8 cellular contexts compared by ENCODE assay signal in genomic region chr12:31658743-31659086, GRCh38. TPM values are rescaled to one million over a fixed set of nuclear protein-coding genes. Genes with fewer than 3 reads are reported as not detected.
DNase-seq lines count a peak whose midpoint lies in the region; ATAC-seq, FAIRE-seq and TF ChIP-seq lines count a peak whose summit lies in the region.

No MANE protein-coding gene starts in this region.

- peak overlapping the region; percentile 98 for H3K4me3 Mint-ChIP-seq in CD8-positive, alpha-beta T cell

- H3K9me3 Mint-ChIP-seq in CD8-positive, alpha-beta T cell = no peaks in the 10 kb centered on the region

- no peaks in the 10 kb centered on the region for H3K27me3 ChIP-seq in CD8-positive, alpha-beta T cell (ENCODE audit: insufficient read depth, low read length)
- H3K27me3 ChIP-seq in K562 (ENCODE audit: control insufficient read depth in 2 of 2, insufficient read depth in 2 of 2, low read length in 2 of 2) (no peaks in the 10 kb centered on the region), lung (ENCODE audit: control insufficient read depth, insufficient read depth) (no peaks in the 10 kb centered on the region)

- CTCF ChIA-PET in CD8-positive, alpha-beta T cell (lab: Charles Lee) = interaction anchor here (1.1 to 1.5 kb wide), 3 partner anchors 335 to 653 kb away, joined by 3 to 5 read pairs (median 4); no protein-coding TSS in a partner anchor
- CTCF ChIA-PET in K562 (lab: Yijun Ruan, JAX; ENCODE audit: low intra/inter-chr PET ratio) = no interaction called here

- TF ChIP-seq RAD21 in K562 (CRISPR knock-in tag; conservative IDR thresholded peaks at IDR 0.05 in 1 of 2, IDR thresholded peaks at IDR 0.05 in 1 of 2) = no peak

- POLR2A ChIA-PET in CD8-positive, alpha-beta T cell (lab: Charles Lee) = interaction anchor here (1.1 to 1.8 kb wide), 9 partner anchors 10 to 615 kb away, joined by 3 to 27 read pairs (median 4); partner anchors contain the start of genes AMN1 and RESF1
- POLR2A ChIA-PET in K562 (lab: Yijun Ruan, JAX) = interaction anchor here (0.6 to 1.8 kb wide), 5 partner anchors 15 to 339 kb away, joined by 3 to 7 read pairs (median 3); partner anchors contain the start of gene DENND5B

- H3K79me2 ChIP-seq in K562 (ENCODE audit: control insufficient read depth, insufficient read depth, low read length) = no peaks in the 10 kb centered on the region

- TF ChIP-seq CTCF in CD8-positive, alpha-beta T cell (IDR thresholded peaks at IDR 0.05) = no peak
- no peak for TF ChIP-seq CTCF in K562 (IDR thresholded peaks at IDR 0.05 in 2 of 3, conservative IDR thresholded peaks at IDR 0.05 in 1 of 3; ENCODE audit: insufficient read depth in 2 of 3, low read depth in 1 of 3, low read length in 3 of 3)
- TF ChIP-seq CTCF in lung (IDR thresholded peaks at IDR 0.05; ENCODE audit: control extremely low read depth, extremely low read depth) = no peak

- H2AFZ ChIP-seq in K562 (ENCODE audit: low read depth, low read length) = peak overlapping the region; percentile 99

- peak overlapping the region; percentile 87 for H3K4me3 ChIP-seq in CD8-positive, alpha-beta T cell (ENCODE audit: low read depth, low read length)
- H3K4me3 ChIP-seq in K562 = peak overlapping the region; percentile 62; the same call in 1 of the 2 replicates
- peak overlapping the region; percentile 56 for H3K4me3 ChIP-seq in lung

- H3K9me3 ChIP-seq in CD8-positive, alpha-beta T cell (ENCODE audit: low read length) = no peaks in the 10 kb centered on the region
- no peaks in the 10 kb centered on the region for H3K9me3 ChIP-seq in K562 (replicated peaks; ENCODE audit: control insufficient read depth, insufficient read depth, low read depth, low read length)
- no peaks in the 10 kb centered on the region for H3K9me3 ChIP-seq in lung (ENCODE audit: control insufficient read depth in 2 of 2, insufficient read depth in 1 of 2, low read length in 1 of 2)

- no peak for FAIRE-seq in K562 (lab: Jason Lieb, UNC)

- no peaks in the 10 kb centered on the region for H3K36me3 ChIP-seq in CD8-positive, alpha-beta T cell (ENCODE audit: insufficient read depth, low read length)
- H3K36me3 ChIP-seq in K562 (ENCODE audit: control insufficient read depth, insufficient read depth, low read length) (no peaks in the 10 kb centered on the region), lung (ENCODE audit: control insufficient read depth in 2 of 2, insufficient read depth in 2 of 2, low read length in 2 of 2) (peaks cover 0 to 6% of the 10 kb centered on the region in 2 donors)

- H4K20me1 ChIP-seq in K562 (replicated peaks; ENCODE audit: control insufficient read depth, insufficient read depth, low read length) = no peaks in the 10 kb centered on the region

- no peak for TF ChIP-seq EP300 in K562 (IDR thresholded peaks at IDR 0.05; ENCODE audit: low read length)

- in situ Hi-C loops in K562 (cut with MboI) = loop anchor here (5.0 kb wide), 1 partner anchor 649 kb away; no protein-coding TSS in a partner anchor

- H3K27ac ChIP-seq in CD8-positive, alpha-beta T cell (ENCODE audit: low read depth, low read length) = peak overlapping the region; percentile 89
- H3K27ac ChIP-seq in K562 (ENCODE audit: extremely low read depth, low read depth, low read length) = peak overlapping the region; percentile 96
- H3K27ac ChIP-seq in lung (ENCODE audit: low read depth in 1 of 2, low read length in 1 of 2) = peak overlapping the region; percentile 89 to 99

- no peaks in the 10 kb centered on the region for H3K9me1 ChIP-seq in K562 (ENCODE audit: control insufficient read depth, insufficient read depth, low read length)

- TF ChIP-seq POLR2A in K562 (conservative IDR thresholded peaks at IDR 0.05) = no peak

- ATAC-seq in CD8-positive, alpha-beta T cell = peak; percentile 4
- peak; percentile 4 for ATAC-seq in HG03045 (IDR thresholded peaks at IDR 0.05; ENCODE audit: unreplicated experiment)
- peak; percentile 1; the same call in 1 of the 3 replicates for ATAC-seq in K562
- ATAC-seq in lung (ENCODE audit: insufficient read depth, low FRiP score) = no peak

- WGBS in K562 (ENCODE audit: insufficient coverage, low coverage, missing lambda C conversion rate) = 4% methylated on average over 6 of the region's 6 CpGs
- WGBS in lung, 2 donors = 1% methylated on average over 6 of the region's 6 CpGs

- H3K9ac ChIP-seq in K562 (ENCODE audit: insufficient read depth in 1 of 2, low read depth in 2 of 2, low read length in 2 of 2) = peak overlapping the region in 1 of 2 experiments; percentile 93; a peak in 2 of 4 replicates

- intact Hi-C loops in CD8-positive, alpha-beta T cell (cut with DNase I, micrococcal nuclease) = loop anchor here (1.0 to 10.0 kb wide), 15 partner anchors 24 to 1099 kb away; partner anchors contain the start of genes BICD1 (in 2 of the 2), DNM1L (in 2 of the 2), RESF1 (in 2 of the 2) and SINHCAF (in 2 of the 2)
- intact Hi-C loops in K562 (cut with micrococcal nuclease) = loop anchor here (1.0 to 10.0 kb wide), 4 partner anchors 74 to 1096 kb away; partner anchors contain the start of gene YARS2

- H3K27ac Mint-ChIP-seq in CD8-positive, alpha-beta T cell = peak overlapping the region; percentile 100

- H3K4me1 Mint-ChIP-seq in CD8-positive, alpha-beta T cell (ENCODE audit: low read depth) = peaks cover 14% of the 10 kb centered on the region

- H3K4me2 ChIP-seq in K562 (ENCODE audit: insufficient read depth, low read length) = peak overlapping the region; percentile 99

- H3K4me1 ChIP-seq in CD8-positive, alpha-beta T cell (ENCODE audit: insufficient read depth, low read length) = peaks cover 11% of the 10 kb centered on the region
- peaks cover 0 to 3% of the 10 kb centered on the region in 2 experiments; a peak in 2 of 5 replicates for H3K4me1 ChIP-seq in K562 (replicated peaks in 1 of 2; ENCODE audit: control insufficient read depth in 2 of 2, insufficient read depth in 2 of 2, low read length in 2 of 2)
- no peaks in the 10 kb centered on the region for H3K4me1 ChIP-seq in lung (ENCODE audit: control insufficient read depth in 2 of 2, insufficient read depth in 2 of 2, low read length in 2 of 2)

- TSS peak; percentile 59 for BruUV-seq in K562 (replicated peaks; lab: Mats Ljungman, UMichigan)

- no peak for DNase-seq in CD8-positive, alpha-beta T cell
- DNase-seq in K562 (ENCODE audit: extremely low read depth in 1 of 4, low spot score in 3 of 4) (no peak), lung (ENCODE audit: low spot score) (no peak), iPS-NIHi7 (ENCODE audit: extremely low spot score) (no peak), NCI-H1417 treated with DMSO at 0.1 percent for 48 hours (lab: John Stamatoyannopoulos, UW) (no peak), SW480 (ENCODE audit: low spot score) (no peak)
- DNase-seq in stimulated activated CD4-positive, alpha-beta T cell treated with anti-CD3 and anti-CD28 coated beads, Interleukin-15, amount 100 ng/mL, for 24 hours = no peak

- H3K27me3 Mint-ChIP-seq in CD8-positive, alpha-beta T cell (ENCODE audit: low read depth) = no peaks in the 10 kb centered on the region

- peaks cover 12% of the 10 kb centered on the region for H3K36me3 Mint-ChIP-seq in CD8-positive, alpha-beta T cell

TF ChIP-seq in K562, 482 proteins besides CTCF, POLR2A, EP300 and RAD21:
- TF ChIP-seq CBFA2T3 (IDR thresholded peaks at IDR 0.05) (0 out of 2 replicates have a peak, but pooled peaks have one; percentile 2), SREBF2 (CRISPR knock-in tag; IDR thresholded peaks at IDR 0.05) (no peak)

RNA-seq across cellular contexts. Expression of gene ETFBKMT, which starts 0.8 kb away (rescaled TPM):
- 1 to 10 TPM in 1 of 2 experiments, under 1 TPM in 1; 0.41 to 1.0 TPM for total RNA-seq in CD8-positive, alpha-beta T cell
- 0.60 and 1.1 TPM in 2 replicates for total RNA-seq in K562 (2011; cell fraction: chromatin; rRNA removed; ENCODE audit: low replicate concordance)
- total RNA-seq in K562 (2011; cell fraction: nucleolus; rRNA removed) = 0.83 and 1.2 TPM in 2 replicates
- total RNA-seq in K562 (2011; cell fraction: nucleoplasm; rRNA removed) = 1.1 and 1.3 TPM in 2 replicates
- total RNA-seq in K562 (2014; rRNA removed) (0.37 and 0.68 TPM in 2 replicates), K562 (2014; rRNA removed; fragmentation: Illumina TruSeq; extraction: Trizol) (1.0 and 1.2 TPM in 2 replicates), K562 (2015; rRNA removed; fragmentation: Illumina TruSeq; extraction: Trizol) (0.18 and 0.53 TPM in 2 replicates), K562 (2021) (0.60 and 1.4 TPM in 2 replicates), lung (1 to 10 TPM; 3.8 to 3.9 TPM)
- polyA plus RNA-seq in K562 (2011; rRNA removed) (0.96 and 1.0 TPM in 2 replicates), K562 (2014; fragmentation: Illumina TruSeq; extraction: Trizol) (0.73 and 0.77 TPM in 2 replicates), K562 (2014; fragmentation: Nextera tagmentation; extraction: Ambion mirVana) (1 to 10 TPM; 1.0 to 1.7 TPM), K562 (2014; rRNA removed) (0.69 and 0.82 TPM in 2 replicates), lung (1 to 10 TPM; 1.3 to 1.8 TPM)
- polyA plus RNA-seq in K562 (2011; cell fraction: cytosol; rRNA removed) = 0.39 and 0.52 TPM in 2 replicates
- 0.41 and 0.71 TPM in 2 replicates for polyA plus RNA-seq in K562 (2011; cell fraction: nucleus; rRNA removed)
- polyA plus RNA-seq in K562 (2012) = 0.39 and 0.83 TPM in 2 replicates
- polyA minus RNA-seq in K562 (2011; rRNA and poly(A)+ RNA removed) = 0.88 and 1.3 TPM in 2 replicates
- 0.38 TPM in 1 of 2 replicates, not detected in the other for polyA minus RNA-seq in K562 (2011; cell fraction: cytosol; rRNA and poly(A)+ RNA removed)
- polyA minus RNA-seq in K562 (2011; cell fraction: nucleus; rRNA and poly(A)+ RNA removed) = 0.56 and 0.67 TPM in 2 replicates
